ENCODE assay signal across 17 cellular contexts in genomic region chr11:128564642-128565245, GRCh38. TPM values are rescaled to one million over a fixed set of nuclear protein-coding genes. Genes with fewer than 3 reads are reported as not detected.
DNase-seq lines count a peak whose midpoint lies in the region; ATAC-seq and TF ChIP-seq lines count a peak whose summit lies in the region.
"Had no signal": no experiment of that assay in that cellular context is flagged by ENCODE, and none has a peak within 500 bp of the region (broad histone marks: within the 10 kb centered on the region; RNA-seq: fewer than 3 reads in every experiment).

No MANE protein-coding gene starts in this region.

- no peaks in the 10 kb centered on the region for H3K36me3 ChIP-seq in thyroid gland

- H3K36me3 Mint-ChIP-seq in dendritic cell treated with granulocyte-macrophage colony-stimulating factor and Interleukin-4, amounts not matched to agents 40 ng/mL and 50 ng/mL, for 4 days (ENCODE audit: low read depth), result no peaks in the 10 kb centered on the region
- H3K36me3 Mint-ChIP-seq in stimulated activated naive B cell treated with anti-CD40 and anti-IgM and Interleukin-4, amounts not matched to agents 10 μg/mL and 1 μg/mL and 100 μg/mL, for 72 hours, result no peaks in the 10 kb centered on the region

- TF ChIP-seq CTCF in HL-60 (IDR thresholded peaks at IDR 0.05; ENCODE audit: insufficient read depth, low read length), result no peak
- TF ChIP-seq CTCF in thyroid gland (IDR thresholded peaks at IDR 0.05), result no peak

- no peak for TF ChIP-seq POLR2A in thyroid gland (IDR thresholded peaks at IDR 0.05)

- no peaks in the 10 kb centered on the region for H3K9me3 Mint-ChIP-seq in dendritic cell treated with granulocyte-macrophage colony-stimulating factor and Interleukin-4, amounts not matched to agents 40 ng/mL and 50 ng/mL, for 4 days
- H3K9me3 Mint-ChIP-seq in stimulated activated naive B cell treated with anti-CD40 and anti-IgM and Interleukin-4, amounts not matched to agents 10 μg/mL and 1 μg/mL and 100 μg/mL, for 72 hours, result peaks cover 0 to 9% of the 10 kb centered on the region in 2 donors

- no peak overlapping the region for H3K4me3 Mint-ChIP-seq in dendritic cell treated with granulocyte-macrophage colony-stimulating factor and Interleukin-4, amounts not matched to agents 40 ng/mL and 50 ng/mL, for 4 days
- peak overlapping the region; percentile 71 to 80 for H3K4me3 Mint-ChIP-seq in stimulated activated naive B cell treated with anti-CD40 and anti-IgM and Interleukin-4, amounts not matched to agents 10 μg/mL and 1 μg/mL and 100 μg/mL, for 72 hours

- H3K27ac ChIP-seq in right cardiac atrium (ENCODE audit: low read length) (peak overlapping the region; percentile 3), HL-60 (replicated peaks) (peak overlapping the region; percentile 71), thyroid gland (no peak overlapping the region)
- H3K27ac ChIP-seq: RWPE1 had no signal

- H3K4me1 Mint-ChIP-seq in dendritic cell treated with granulocyte-macrophage colony-stimulating factor and Interleukin-4, amounts not matched to agents 40 ng/mL and 50 ng/mL, for 4 days (ENCODE audit: low read depth), result peaks cover 56% of the 10 kb centered on the region
- peaks cover 56 to 75% of the 10 kb centered on the region in 2 donors for H3K4me1 Mint-ChIP-seq in stimulated activated naive B cell treated with anti-CD40 and anti-IgM and Interleukin-4, amounts not matched to agents 10 μg/mL and 1 μg/mL and 100 μg/mL, for 72 hours

- intact Hi-C loops in right cardiac atrium (cut with DNase I), result no loop called here
- intact Hi-C loops in Right ventricle myocardium superior (cut with DNase I), result no loop called here
- intact Hi-C loops in dendritic cell treated with granulocyte-macrophage colony-stimulating factor and Interleukin-4, amounts not matched to agents 40 ng/mL and 50 ng/mL, for 4 days (cut with micrococcal nuclease), result no loop called here
- intact Hi-C loops in thyroid gland (cut with DNase I), result no loop called here

- H3K4me3 ChIP-seq in right cardiac atrium (ENCODE audit: low read length), result no peak overlapping the region
- no peak overlapping the region for H3K4me3 ChIP-seq in HL-60 (replicated peaks; ENCODE audit: insufficient read depth, low read length)
- H3K4me3 ChIP-seq in thyroid gland (replicated peaks in 1 of 3), result no peak overlapping the region

- in situ Hi-C loops in KBM-7 (cut with MboI; ENCODE audit: low pct_unique_long_range_greater_than_20kb, low sequenced_read_pairs), result no loop called here

- H3K4me1 ChIP-seq in right cardiac atrium (ENCODE audit: control insufficient read depth, insufficient read depth, low read length) (peaks cover 3% of the 10 kb centered on the region), thyroid gland (no peaks in the 10 kb centered on the region)

- no peaks in the 10 kb centered on the region for H3K27me3 Mint-ChIP-seq in dendritic cell treated with granulocyte-macrophage colony-stimulating factor and Interleukin-4, amounts not matched to agents 40 ng/mL and 50 ng/mL, for 4 days
- H3K27me3 Mint-ChIP-seq in stimulated activated naive B cell treated with anti-CD40 and anti-IgM and Interleukin-4, amounts not matched to agents 10 μg/mL and 1 μg/mL and 100 μg/mL, for 72 hours, result no peaks in the 10 kb centered on the region

- H3K9me3 ChIP-seq in right cardiac atrium (ENCODE audit: control insufficient read depth, low read length) (no peaks in the 10 kb centered on the region), thyroid gland (no peaks in the 10 kb centered on the region)

- H3K27me3 ChIP-seq in right cardiac atrium (ENCODE audit: control insufficient read depth, insufficient read depth), result no peaks in the 10 kb centered on the region
- no peaks in the 10 kb centered on the region for H3K27me3 ChIP-seq in HL-60 (ENCODE audit: insufficient read depth, poor library complexity, severe bottlenecking)
- no peaks in the 10 kb centered on the region for H3K27me3 ChIP-seq in thyroid gland

- ATAC-seq in right cardiac atrium (no peak), Right ventricle myocardium superior (ENCODE audit: poor library complexity) (no peak)
- peak; percentile 51 to 62 for ATAC-seq in stimulated activated naive B cell treated with anti-CD40 and anti-IgM and Interleukin-4, amounts not matched to agents 10 μg/mL and 1 μg/mL and 100 μg/mL, for 72 hours (replicated peaks)
- ATAC-seq: HepG2 had no signal

- no peak for DNase-seq in right cardiac atrium
- no peak for DNase-seq in Right ventricle myocardium superior
- no peak for DNase-seq in HL-60 (ENCODE audit: low read depth in 1 of 2, low spot score in 1 of 2)
- DNase-seq in stimulated activated naive B cell treated with anti-CD40 and anti-IgM and Interleukin-4, amounts not matched to agents 10 μg/mL and 1 μg/mL and 100 μg/mL, for 72 hours, result no peak
- no peak for DNase-seq in thyroid gland
- no peak for DNase-seq in KBM-7
- no peak for DNase-seq in NCI-H1417 treated with DMSO at 0.1 percent for 48 hours (lab: John Stamatoyannopoulos, UW)
- DNase-seq: Calu3; H7; MM.1S; NCI-H1105; NCI-H187 treated with DMSO at 0.1 percent for 48 hours; NCI-H345; NK-92 treated with Interleukin-12 subunit alpha and Interleukin-12 subunit beta, amount 100 ng/mL, for 24 hours had no signal

- peak overlapping the region; percentile 74 for H3K27ac Mint-ChIP-seq in dendritic cell treated with granulocyte-macrophage colony-stimulating factor and Interleukin-4, amounts not matched to agents 40 ng/mL and 50 ng/mL, for 4 days
- H3K27ac Mint-ChIP-seq in stimulated activated naive B cell treated with anti-CD40 and anti-IgM and Interleukin-4, amounts not matched to agents 10 μg/mL and 1 μg/mL and 100 μg/mL, for 72 hours, result peak overlapping the region; percentile 92

- 88% methylated on average over 3 of the region's 3 CpGs for WGBS in right cardiac atrium
- 92 to 94% methylated on average over 3 of the region's 3 CpGs for WGBS in thyroid gland, 2 donors

RNA-seq across cellular contexts. Expression of gene ETS1, which starts 22.6 kb away (rescaled TPM):
- total RNA-seq in right cardiac atrium, result 10 to 100 TPM; 38.3 to 60.6 (median 55.3) TPM
- 24.5 TPM for polyA plus RNA-seq in right cardiac atrium
- 45.6 TPM for total RNA-seq in Right ventricle myocardium superior
- 10 to 100 TPM; 38.4 to 79.4 (median 58.4) TPM for total RNA-seq in thyroid gland

Comparison
In these comparisons a context has a peak if more than half of its experiments do, and no peak if none do; other contexts are left out.
1. ATAC-seq: peak in stimulated activated naive B cell treated with anti-CD40 and anti-IgM and Interleukin-4, amounts not matched to agents 10 μg/mL and 1 μg/mL and 100 μg/mL, for 72 hours (2 of 2); none in right cardiac atrium (0 of 2) and Right ventricle myocardium superior (single experiment).
2. H3K27ac ChIP-seq: peak in right cardiac atrium (single experiment) and HL-60 (single experiment); none in thyroid gland (0 of 3).